ENCODE assay signal across 8 cellular contexts in the genomic region with DNA sequence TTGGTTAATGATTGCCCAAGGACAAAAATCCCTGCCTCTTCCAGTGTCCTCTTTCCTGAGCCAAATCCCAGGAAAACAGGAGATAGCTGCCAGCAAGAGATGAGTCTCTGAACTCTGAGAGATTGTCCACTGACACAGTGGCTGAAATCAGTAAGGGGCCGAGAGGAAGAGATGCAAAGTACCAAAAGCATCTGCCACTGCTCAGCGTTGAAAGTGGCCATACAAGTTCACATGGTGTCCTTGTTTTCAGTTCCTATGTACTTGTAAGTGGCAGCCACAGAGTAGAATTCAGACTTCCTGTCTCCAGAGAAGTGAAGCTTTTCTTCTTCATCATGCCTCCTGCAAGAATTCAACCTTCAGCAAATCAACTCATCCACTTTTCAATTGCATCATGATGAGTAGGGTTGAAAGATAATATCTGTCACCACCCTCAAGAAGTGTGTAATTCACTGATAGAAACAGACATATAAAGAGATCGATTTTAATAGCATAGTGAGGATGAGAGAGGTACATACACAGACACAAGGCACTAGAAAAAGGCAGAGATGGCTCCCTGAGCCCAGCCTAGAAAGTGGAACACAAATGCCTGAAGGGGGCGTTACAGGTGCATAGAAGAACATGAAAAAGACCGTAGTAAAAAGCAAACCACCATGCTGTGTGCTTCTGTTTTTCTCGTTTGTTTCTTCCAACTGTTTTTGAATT.
DNase-seq lines count a peak whose midpoint lies in the region; ATAC-seq, FAIRE-seq and TF ChIP-seq lines count a peak whose summit lies in the region.

No MANE protein-coding gene starts in this region.

- intact Hi-C loops in ovary (cut with DNase I): no loop called here

- H3K9me3 ChIP-seq in ovary: no peaks in the 10 kb centered on the region

- H3K36me3 ChIP-seq in ovary: no peaks in the 10 kb centered on the region

- FAIRE-seq in GM12892 (lab: Jason Lieb, UNC): peak; percentile 95

- no peak for TF ChIP-seq EP300 in ovary (IDR thresholded peaks at IDR 0.05)

- peak; percentile 65 for ATAC-seq in HG02623 (IDR thresholded peaks at IDR 0.05; ENCODE audit: unreplicated experiment)

- peak; percentile 66; the same call in 1 of the 2 replicates for TF ChIP-seq POLR2A in GM12892 (IDR thresholded peaks at IDR 0.05; ENCODE audit: low read depth, low read length)
- no peak for TF ChIP-seq POLR2A in ovary (IDR thresholded peaks at IDR 0.05)

- H3K27ac ChIP-seq in ovary: no peak overlapping the region

- H3K4me3 ChIP-seq in WI38 (ENCODE audit: low read depth, low read length): no peak overlapping the region
- no peak overlapping the region for H3K4me3 ChIP-seq in retinal pigment epithelial cell (ENCODE audit: low read length)
- H3K4me3 ChIP-seq in ovary: no peak overlapping the region

- DNase-seq in A172 (ENCODE audit: low spot score): peak; percentile 56
- DNase-seq in GM12892 (ENCODE audit: insufficient read length): no peak
- peak; percentile 8 for DNase-seq in NCI-H1092 (lab: John Stamatoyannopoulos, UW)
- DNase-seq in dermis microvascular lymphatic vessel endothelial cell (ENCODE audit: low read depth in 2 of 2): peak; percentile 9 to 22
- no peak for DNase-seq in retinal pigment epithelial cell (ENCODE audit: low read depth)
- DNase-seq in ovary: no peak

- 28 to 31% (median 28%) methylated on average over 6 of the region's 6 CpGs for WGBS in ovary, 3 donors

- peak; percentile 52 for TF ChIP-seq CTCF in WI38 (IDR thresholded peaks at IDR 0.05; ENCODE audit: low read depth, low read length)
- peak; percentile 70 for TF ChIP-seq CTCF in retinal pigment epithelial cell (conservative IDR thresholded peaks at IDR 0.05; ENCODE audit: low read depth, low read length)
- TF ChIP-seq CTCF in ovary (IDR thresholded peaks at IDR 0.05): no peak

- H3K4me1 ChIP-seq in ovary (ENCODE audit: insufficient read depth): no peaks in the 10 kb centered on the region

- no peaks in the 10 kb centered on the region for H3K27me3 ChIP-seq in ovary

Comparison
In these comparisons a context has a peak if more than half of its experiments do, and no peak if none do; other contexts are left out.
1. DNase-seq: peak in A172 (single experiment), NCI-H1092 (single experiment) and dermis microvascular lymphatic vessel endothelial cell (2 of 2); none in GM12892 (single experiment), retinal pigment epithelial cell (single experiment) and ovary (0 of 5).
2. CTCF ChIP-seq: peak in WI38 (single experiment) and retinal pigment epithelial cell (single experiment); none in ovary (0 of 3).